Comparison of ENCODE assay signal across 1 cellular context in genomic region chr6:159693128-159693893, GRCh38.
TF ChIP-seq lines count a peak whose summit lies in the region.

Gene SOD2, minus strand, starts transcription at chr6:159693241. Its CDS starts 74 bp downstream, at chr6:159693167.

TF ChIP-seq in GM12878, 131 proteins besides CTCF, POLR2A, EP300 and RAD21 (continued from another document and continues in another):
- TF ChIP-seq ZBTB40 (IDR thresholded peaks at IDR 0.05; ENCODE audit: borderline replicate concordance) (no peak), GATAD2B (conservative IDR thresholded peaks at IDR 0.05; ENCODE audit: low read depth) (0 out of 2 replicates have a peak, but pooled peaks have one; percentile 44), BHLHE40 (IDR thresholded peaks at IDR 0.05; ENCODE audit: borderline replicate concordance in 1 of 2, low read depth in 2 of 2, low read length in 1 of 2) (peak; percentile 94 to 99), STAT1 (conservative IDR thresholded peaks at IDR 0.05) (peak; percentile 45; the same call in 1 of the 2 replicates), CEBPZ (IDR thresholded peaks at IDR 0.05; ENCODE audit: low read depth, low read length) (no peak), SRF (IDR thresholded peaks at IDR 0.05; ENCODE audit: low read depth in 2 of 2, low read length in 2 of 2) (0 out of 4 replicates have a peak, but pooled peaks of 1 of the 2 experiments have one; percentile 15), YY1 (IDR thresholded peaks at IDR 0.05; ENCODE audit: low read depth, low read length) (no peak; the same call in 1 of the 2 replicates), MEF2B (IDR thresholded peaks at IDR 0.05; ENCODE audit: partially characterized antibody, poor library complexity, severe bottlenecking) (no peak), SMC3 (IDR thresholded peaks at IDR 0.05; ENCODE audit: borderline replicate concordance, low read length) (no peak), NBN (IDR thresholded peaks at IDR 0.05) (no peak), BRCA1 (IDR thresholded peaks at IDR 0.05; ENCODE audit: low read depth, low read length) (no peak), ESRRA (IDR thresholded peaks at IDR 0.05; ENCODE audit: low read length) (no peak), FOS (IDR thresholded peaks at IDR 0.05; ENCODE audit: borderline replicate concordance, extremely low read depth, insufficient read length) (no peak), IRF4 (IDR thresholded peaks at IDR 0.05; ENCODE audit: low read depth, low read length) (no peak), STAT3 (IDR thresholded peaks at IDR 0.05; ENCODE audit: low read depth, low read length) (no peak), IRF3 (IDR thresholded peaks at IDR 0.05) (no peak), NFYA (IDR thresholded peaks at IDR 0.05; ENCODE audit: borderline replicate concordance, low read depth, low read length) (no peak), BCL11A (IDR thresholded peaks at IDR 0.05; ENCODE audit: low read depth, low read length) (no peak), KDM1A (IDR thresholded peaks at IDR 0.05; ENCODE audit: borderline replicate concordance) (no peak), SUZ12 (IDR thresholded peaks at IDR 0.05; ENCODE audit: unreplicated experiment) (no peak), RB1 (IDR thresholded peaks at IDR 0.05; ENCODE audit: borderline replicate concordance) (peak; percentile 60; the same call in 1 of the 2 replicates), GABPA (IDR thresholded peaks at IDR 0.05; ENCODE audit: low read depth) (no peak), CUX1 (IDR thresholded peaks at IDR 0.05; ENCODE audit: insufficient replicate concordance, low read depth, low read length) (no peak), BACH1 (IDR thresholded peaks at IDR 0.05; ENCODE audit: borderline replicate concordance) (peak; percentile 63; the same call in 1 of the 2 replicates), SPI1 (IDR thresholded peaks at IDR 0.05; ENCODE audit: borderline replicate concordance, insufficient read depth, low read depth, low read length) (no peak), NFIC (IDR thresholded peaks at IDR 0.05; ENCODE audit: low read depth, low read length) (no peak), ETV6 (conservative IDR thresholded peaks at IDR 0.05 in 1 of 2, IDR thresholded peaks at IDR 0.05 in 1 of 2; ENCODE audit: borderline replicate concordance in 1 of 2, low read depth in 1 of 2) (no peak), POLR2AphosphoS2 (IDR thresholded peaks at IDR 0.05; ENCODE audit: low read depth, low read length) (peak; percentile 49; the same call in 1 of the 2 replicates), SREBF2 (IDR thresholded peaks at IDR 0.05; ENCODE audit: low read length) (no peak), IKZF2 (IDR thresholded peaks at IDR 0.05) (no peak), EGR1 (IDR thresholded peaks at IDR 0.05; ENCODE audit: borderline replicate concordance in 1 of 2, low read depth in 2 of 2, low read length in 2 of 2) (peak in 1 of 2 experiments; percentile 26; a peak in 1 of 3 replicates), NR2F1 (conservative IDR thresholded peaks at IDR 0.05) (peak; percentile 93), HSF1 (IDR thresholded peaks at IDR 0.05; ENCODE audit: low read depth, low read length) (no peak), TCF7 (IDR thresholded peaks at IDR 0.05; ENCODE audit: borderline replicate concordance) (no peak), TARDBP (IDR thresholded peaks at IDR 0.05; ENCODE audit: borderline replicate concordance) (no peak), FOXK2 (IDR thresholded peaks at IDR 0.05) (peak; percentile 97), CREM (IDR thresholded peaks at IDR 0.05; ENCODE audit: low read depth) (no peak), IRF5 (IDR thresholded peaks at IDR 0.05; ENCODE audit: borderline replicate concordance) (no peak)
- TF ChIP-seq, protein P1, sequence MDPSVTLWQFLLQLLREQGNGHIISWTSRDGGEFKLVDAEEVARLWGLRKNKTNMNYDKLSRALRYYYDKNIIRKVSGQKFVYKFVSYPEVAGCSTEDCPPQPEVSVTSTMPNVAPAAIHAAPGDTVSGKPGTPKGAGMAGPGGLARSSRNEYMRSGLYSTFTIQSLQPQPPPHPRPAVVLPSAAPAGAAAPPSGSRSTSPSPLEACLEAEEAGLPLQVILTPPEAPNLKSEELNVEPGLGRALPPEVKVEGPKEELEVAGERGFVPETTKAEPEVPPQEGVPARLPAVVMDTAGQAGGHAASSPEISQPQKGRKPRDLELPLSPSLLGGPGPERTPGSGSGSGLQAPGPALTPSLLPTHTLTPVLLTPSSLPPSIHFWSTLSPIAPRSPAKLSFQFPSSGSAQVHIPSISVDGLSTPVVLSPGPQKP (IDR thresholded peaks at IDR 0.05; ENCODE audit: low read depth, low read length), result no peak
- TF ChIP-seq, protein P2, sequence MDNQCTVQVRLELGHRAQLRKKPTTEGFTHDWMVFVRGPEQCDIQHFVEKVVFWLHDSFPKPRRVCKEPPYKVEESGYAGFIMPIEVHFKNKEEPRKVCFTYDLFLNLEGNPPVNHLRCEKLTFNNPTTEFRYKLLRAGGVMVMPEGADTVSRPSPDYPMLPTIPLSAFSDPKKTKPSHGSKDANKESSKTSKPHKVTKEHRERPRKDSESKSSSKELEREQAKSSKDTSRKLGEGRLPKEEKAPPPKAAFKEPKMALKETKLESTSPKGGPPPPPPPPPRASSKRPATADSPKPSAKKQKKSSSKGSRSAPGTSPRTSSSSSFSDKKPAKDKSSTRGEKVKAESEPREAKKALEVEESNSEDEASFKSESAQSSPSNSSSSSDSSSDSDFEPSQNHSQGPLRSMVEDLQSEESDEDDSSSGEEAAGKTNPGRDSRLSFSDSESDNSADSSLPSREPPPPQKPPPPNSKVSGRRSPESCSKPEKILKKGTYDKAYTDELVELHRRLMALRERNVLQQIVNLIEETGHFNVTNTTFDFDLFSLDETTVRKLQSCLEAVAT (IDR thresholded peaks at IDR 0.05), result no peak; the same call in 1 of the 2 replicates
